ENCODE assay signal across 17 cellular contexts in the genomic region with DNA sequence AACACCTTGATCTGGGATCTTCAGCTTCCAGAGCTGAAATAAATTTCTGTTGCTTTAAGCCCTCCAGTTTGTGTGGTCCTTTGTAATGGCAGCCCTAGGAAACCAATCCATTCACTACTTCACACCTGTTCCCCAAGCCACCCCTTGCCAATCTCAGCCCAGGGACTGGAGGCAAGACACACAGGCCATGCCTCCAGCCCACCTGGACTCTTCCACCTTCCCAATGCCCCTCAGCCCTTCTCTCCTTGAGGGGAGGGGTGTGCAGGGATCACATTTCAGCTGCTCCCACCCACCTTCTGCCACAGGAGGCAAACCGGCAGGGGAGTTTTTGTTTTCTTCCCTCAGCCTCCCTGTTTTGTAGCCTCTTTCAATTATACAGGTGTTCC. TPM values are rescaled to one million over a fixed set of nuclear protein-coding genes. Genes with fewer than 3 reads are reported as not detected.
DNase-seq lines count a peak whose midpoint lies in the region; ATAC-seq and TF ChIP-seq lines count a peak whose summit lies in the region.
"Had no signal": no experiment of that assay in that cellular context is flagged by ENCODE, and none has a peak within 500 bp of the region (broad histone marks: within the 10 kb centered on the region; RNA-seq: fewer than 3 reads in every experiment).

No MANE protein-coding gene starts in this region.

- peaks cover 2% of the 10 kb centered on the region; the same call in 1 of the 2 replicates for H3K36me3 ChIP-seq in Caco-2 (ENCODE audit: control insufficient read depth, insufficient read depth, low read length)
- peaks cover 18% of the 10 kb centered on the region for H3K36me3 ChIP-seq in HUES6 (ENCODE audit: control insufficient read depth, insufficient read depth, low read length)
- no peaks in the 10 kb centered on the region for H3K36me3 ChIP-seq in CD8-positive, alpha-beta T cell (ENCODE audit: insufficient read depth, low read length)
- H3K36me3 ChIP-seq: adrenal gland had no signal

- intact Hi-C loops in Caco-2 (cut with micrococcal nuclease; ENCODE audit: unreplicated experiment), result no loop called here
- intact Hi-C loops in CD8-positive, alpha-beta T cell (cut with DNase I, micrococcal nuclease), result no loop called here

- H3K9me3 ChIP-seq in Caco-2 (no peaks in the 10 kb centered on the region), HUES6 (ENCODE audit: control insufficient read depth, insufficient read depth, low read depth, low read length) (no peaks in the 10 kb centered on the region)
- H3K9me3 ChIP-seq in CD8-positive, alpha-beta T cell (ENCODE audit: low read length), result no peaks in the 10 kb centered on the region
- H3K9me3 ChIP-seq: adrenal gland had no signal

- ATAC-seq in CD8-positive, alpha-beta T cell, result no peak
- ATAC-seq in GM21390 (IDR thresholded peaks at IDR 0.05; ENCODE audit: unreplicated experiment) (no peak), HG02981 (IDR thresholded peaks at IDR 0.05; ENCODE audit: unreplicated experiment) (no peak)
- ATAC-seq: activated T-cell treated with anti-CD3 and anti-CD28 coated beads, Interleukin-2, amount 50 U/mL, for 4 hours had no signal

- H3K4me1 ChIP-seq in Caco-2 (peaks cover 34% of the 10 kb centered on the region), HUES6 (ENCODE audit: control insufficient read depth, insufficient read depth, low read length) (peaks cover 17% of the 10 kb centered on the region)
- no peaks in the 10 kb centered on the region for H3K4me1 ChIP-seq in CD8-positive, alpha-beta T cell (ENCODE audit: insufficient read depth, low read length)

- H3K27ac ChIP-seq in HUES6 (ENCODE audit: low read depth, low read length), result no peak overlapping the region
- H3K27ac ChIP-seq in CD8-positive, alpha-beta T cell (ENCODE audit: low read depth, low read length), result no peak overlapping the region

- H3K9ac ChIP-seq in HUES6 (ENCODE audit: low read length), result no peak overlapping the region

- POLR2A ChIA-PET in Caco-2 (lab: Charles Lee), result no interaction called here
- POLR2A ChIA-PET in CD8-positive, alpha-beta T cell (lab: Charles Lee), result no interaction called here

- H3K4me3 ChIP-seq in Caco-2 (ENCODE audit: low read depth, low read length), result peak overlapping the region; percentile 63; the same call in 1 of the 2 replicates
- peak overlapping the region; percentile 72 for H3K4me3 ChIP-seq in HUES6 (ENCODE audit: low read depth, low read length)
- no peak overlapping the region for H3K4me3 ChIP-seq in CD8-positive, alpha-beta T cell (ENCODE audit: low read depth, low read length)

- H3K27ac Mint-ChIP-seq in Caco-2 (ENCODE audit: unreplicated experiment) (no peak overlapping the region), glutamatergic neuron (ENCODE audit: unreplicated experiment) (peak overlapping the region; percentile 91), nephron (no peak overlapping the region)
- no peak overlapping the region for H3K27ac Mint-ChIP-seq in CD8-positive, alpha-beta T cell
- H3K27ac Mint-ChIP-seq: dendritic cell treated with granulocyte-macrophage colony-stimulating factor and Interleukin-4, amounts not matched to agents 40 ng/mL and 50 ng/mL, for 4 days had no signal

- H3K4me3 Mint-ChIP-seq in Caco-2 (ENCODE audit: unreplicated experiment), result peak overlapping the region; percentile 92
- peak overlapping the region; percentile 97 for H3K4me3 Mint-ChIP-seq in glutamatergic neuron (ENCODE audit: unreplicated experiment)
- H3K4me3 Mint-ChIP-seq in nephron, result peak overlapping the region; percentile 91 to 96 (median 95)
- no peak overlapping the region for H3K4me3 Mint-ChIP-seq in CD8-positive, alpha-beta T cell

- H3K4me1 Mint-ChIP-seq in Caco-2 (ENCODE audit: low read depth, unreplicated experiment) (peaks cover 49% of the 10 kb centered on the region), glutamatergic neuron (ENCODE audit: low read depth, unreplicated experiment) (peaks cover 42% of the 10 kb centered on the region), nephron (peaks cover 14% of the 10 kb centered on the region)
- H3K4me1 Mint-ChIP-seq in CD8-positive, alpha-beta T cell (ENCODE audit: low read depth), result peaks cover 7% of the 10 kb centered on the region

- H3K27me3 ChIP-seq in Caco-2 (replicated peaks; ENCODE audit: control insufficient read depth, insufficient read depth, low read length) (no peaks in the 10 kb centered on the region), HUES6 (ENCODE audit: control insufficient read depth, insufficient read depth, low read length) (no peaks in the 10 kb centered on the region; the same call in 1 of the 2 replicates)
- H3K27me3 ChIP-seq in CD8-positive, alpha-beta T cell (ENCODE audit: insufficient read depth, low read length), result peaks cover 5% of the 10 kb centered on the region
- H3K27me3 ChIP-seq: adrenal gland had no signal

- H3K36me3 Mint-ChIP-seq in Caco-2 (ENCODE audit: insufficient read depth, unreplicated experiment) (no peaks in the 10 kb centered on the region), glutamatergic neuron (ENCODE audit: unreplicated experiment) (peaks cover 5% of the 10 kb centered on the region), nephron (ENCODE audit: low read depth) (peaks cover 13% of the 10 kb centered on the region)
- no peaks in the 10 kb centered on the region for H3K36me3 Mint-ChIP-seq in CD8-positive, alpha-beta T cell

- H3K9me3 Mint-ChIP-seq in Caco-2 (ENCODE audit: unreplicated experiment), result no peaks in the 10 kb centered on the region
- peaks cover 7% of the 10 kb centered on the region for H3K9me3 Mint-ChIP-seq in glutamatergic neuron (ENCODE audit: unreplicated experiment)
- no peaks in the 10 kb centered on the region for H3K9me3 Mint-ChIP-seq in nephron
- no peaks in the 10 kb centered on the region for H3K9me3 Mint-ChIP-seq in CD8-positive, alpha-beta T cell
- H3K9me3 Mint-ChIP-seq: activated T-cell treated with anti-CD3 and anti-CD28 coated beads, Interleukin-2, amount 50 U/mL, for 4 hours; dendritic cell treated with granulocyte-macrophage colony-stimulating factor and Interleukin-4, amounts not matched to agents 40 ng/mL and 50 ng/mL, for 4 days had no signal

- TF ChIP-seq CTCF in Caco-2 (IDR thresholded peaks at IDR 0.05; ENCODE audit: insufficient read depth in 1 of 2, low read depth in 1 of 2, low read length in 1 of 2, severe bottlenecking in 1 of 2, unreplicated experiment in 1 of 2) (no peak), glutamatergic neuron (IDR thresholded peaks at IDR 0.05; ENCODE audit: partially characterized antibody, unreplicated experiment) (no peak), nephron (IDR thresholded peaks at IDR 0.05; ENCODE audit: unreplicated experiment in 3 of 3) (no peak)
- TF ChIP-seq CTCF in CD8-positive, alpha-beta T cell (IDR thresholded peaks at IDR 0.05), result no peak

- H3K27me3 Mint-ChIP-seq in Caco-2 (ENCODE audit: insufficient read depth, unreplicated experiment) (no peaks in the 10 kb centered on the region), glutamatergic neuron (ENCODE audit: unreplicated experiment) (peaks cover 17% of the 10 kb centered on the region), nephron (ENCODE audit: low read depth) (peaks cover 15% of the 10 kb centered on the region)
- peaks cover 56% of the 10 kb centered on the region for H3K27me3 Mint-ChIP-seq in CD8-positive, alpha-beta T cell (ENCODE audit: low read depth)

- no TSS peak for BruUV-seq in Caco-2 (replicated peaks; lab: Mats Ljungman, UMichigan)

- CTCF ChIA-PET in Caco-2 (lab: Charles Lee), result no interaction called here
- CTCF ChIA-PET in CD8-positive, alpha-beta T cell (lab: Charles Lee), result no interaction called here

- DNase-seq in Caco-2, result no peak
- no peak for DNase-seq in glutamatergic neuron
- DNase-seq in CD8-positive, alpha-beta T cell, result no peak
- DNase-seq in stimulated activated naive CD4-positive, alpha-beta T cell treated with Interleukin-2 at 50 U/mL for 16 hours (lab: John Stamatoyannopoulos, UW), result no peak
- DNase-seq: activated CD4-positive, alpha-beta T cell treated with anti-CD3 and anti-CD28 coated beads, Interleukin-2, amount 50 U/mL, for 1 hour; activated T-cell treated with anti-CD3 and anti-CD28 coated beads, Interleukin-2, amount 50 U/mL, for 4 hours; NCI-H1092 treated with DMSO at 0.1 percent for 48 hours; stimulated activated CD4-positive, alpha-beta T cell treated with anti-CD3 and anti-CD28 coated beads, Interleukin-2, amount 100 ng/mL, for 48 hours had no signal

RNA-seq across cellular contexts. Expression of a gene that starts 1.5 kb away (rescaled TPM):
- total RNA-seq in Caco-2 (2022), result 16.5 and 17.4 TPM in 2 replicates
- total RNA-seq in glutamatergic neuron (ENCODE audit: unreplicated experiment), result 123 TPM
- total RNA-seq in CD8-positive, alpha-beta T cell, result not detected
- total RNA-seq: fibroblast of lung; T-helper 2 cell treated with Interferon-gamma antibody and Interleukin-4, amounts not matched to agents 100 ng/mL and 5 ng/mL, for 36 hours had no signal

RNA-seq across cellular contexts. Expression of a gene that starts 59.5 kb away (rescaled TPM):
- total RNA-seq in Caco-2 (2022) (0.16 TPM in 1 of 2 replicates, not detected in the other), glutamatergic neuron (ENCODE audit: unreplicated experiment) (1.0 TPM)
- not detected for total RNA-seq in CD8-positive, alpha-beta T cell
- total RNA-seq: activated T-cell treated with anti-CD3 and anti-CD28 coated beads, Interleukin-2, amount 50 U/mL, for 4 hours; NCI-H460; T-helper 2 cell treated with Interferon-gamma antibody and Interleukin-4, amounts not matched to agents 100 ng/mL and 5 ng/mL, for 36 hours had no signal

Comparison
In these comparisons a context has a peak if more than half of its experiments do, and no peak if none do; other contexts are left out.
1. RNA of a gene that starts 1.5 kb away (total RNA-seq): 123 TPM in glutamatergic neuron (single experiment) and 16.5 to 17.4 TPM in Caco-2; not detected in CD8-positive, alpha-beta T cell; every median in the first group is over 10 times any median in the second.